ENCODE assay signal across 17 cellular contexts in the genomic region with DNA sequence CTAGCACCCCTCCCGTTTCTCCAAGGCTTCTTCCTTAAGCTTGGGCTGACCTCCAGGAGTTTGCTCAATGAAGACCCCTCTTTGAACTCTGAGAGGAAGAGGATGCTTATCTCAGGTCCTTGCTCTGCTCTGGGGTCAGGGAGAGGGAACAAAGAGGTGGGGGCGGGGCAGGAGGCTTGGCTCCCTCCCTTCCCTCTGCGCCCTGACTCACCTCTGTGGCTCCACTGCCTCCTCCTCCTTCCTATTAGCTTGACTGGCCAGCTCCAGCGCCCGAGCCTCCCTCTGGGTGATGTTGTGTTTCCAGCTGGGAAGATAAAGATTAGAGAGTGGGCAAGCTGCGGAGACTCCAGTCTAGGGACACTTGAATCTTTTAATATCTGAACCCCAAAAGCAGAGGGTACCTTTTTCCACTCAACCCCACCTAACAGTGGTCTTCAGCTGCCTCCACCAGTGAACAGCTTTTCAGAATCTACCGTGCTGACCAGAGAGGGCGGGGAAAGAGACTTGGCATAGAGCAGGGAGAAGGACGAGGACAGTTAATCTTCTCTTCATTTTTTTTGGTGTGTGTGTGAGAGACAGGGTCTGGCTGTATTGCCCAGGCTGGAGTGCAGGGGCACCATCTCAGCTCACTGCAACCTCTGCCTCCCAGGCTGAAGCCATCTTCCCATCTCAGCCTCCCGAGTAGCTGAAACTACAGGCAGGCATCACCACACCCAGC. TPM values are rescaled to one million over a fixed set of nuclear protein-coding genes. Genes with fewer than 3 reads are reported as not detected.
DNase-seq lines count a peak whose midpoint lies in the region; ATAC-seq, FAIRE-seq and TF ChIP-seq lines count a peak whose summit lies in the region.
"Had no signal": no experiment of that assay in that cellular context is flagged by ENCODE, and none has a peak within 500 bp of the region (broad histone marks: within the 10 kb centered on the region; RNA-seq: fewer than 3 reads in every experiment).

No MANE protein-coding gene starts in this region.

- DNase-seq in Daoy (ENCODE audit: low read depth) (peak; percentile 70), M059J (ENCODE audit: low read depth) (peak; percentile 78), bronchial epithelial cell (ENCODE audit: low read depth) (peak; percentile 30), lung (ENCODE audit: low spot score) (no peak), DMS 273 treated with DMSO at 0.1 percent for 48 hours (lab: John Stamatoyannopoulos, UW) (no peak)
- no peak for DNase-seq in CD8-positive, alpha-beta T cell
- DNase-seq in T-helper 2 cell treated with Interferon-gamma antibody and Interleukin-4, amounts not matched to agents 5 μg/mL and 100 μg/mL, for 36 hours (ENCODE audit: low spot score) = no peak
- DNase-seq: activated CD4-positive, alpha-beta memory T cell treated with anti-CD3 and anti-CD28 coated beads for 36 hours; CD4-positive, CD25-positive, alpha-beta regulatory T cell; NCI-H146; SIG-M5; stimulated activated CD4-positive, alpha-beta T cell treated with anti-CD3 and anti-CD28 coated beads, Interleukin-2, amount 100 ng/mL, for 48 hours had no signal

- no peak overlapping the region for H3K27ac ChIP-seq in lung (ENCODE audit: low read depth in 1 of 2, low read length in 1 of 2)
- no peak overlapping the region for H3K27ac ChIP-seq in CD8-positive, alpha-beta T cell (ENCODE audit: low read depth, low read length)
- H3K27ac ChIP-seq: ascending aorta had no signal

- H3K9me3 Mint-ChIP-seq in CD8-positive, alpha-beta T cell = no peaks in the 10 kb centered on the region
- no peaks in the 10 kb centered on the region for H3K9me3 Mint-ChIP-seq in T-helper 2 cell treated with Interferon-gamma antibody and Interleukin-4, amounts not matched to agents 5 μg/mL and 100 μg/mL, for 36 hours
- H3K9me3 Mint-ChIP-seq: activated CD4-positive, alpha-beta memory T cell treated with anti-CD3 and anti-CD28 coated beads for 36 hours had no signal

- H3K4me1 ChIP-seq in lung (ENCODE audit: control insufficient read depth in 2 of 2, insufficient read depth in 2 of 2, low read length in 2 of 2) = no peaks in the 10 kb centered on the region
- H3K4me1 ChIP-seq in CD8-positive, alpha-beta T cell (ENCODE audit: insufficient read depth, low read length) = no peaks in the 10 kb centered on the region
- H3K4me1 ChIP-seq: ascending aorta had no signal

- H3K27me3 ChIP-seq in bronchial epithelial cell (ENCODE audit: control insufficient read depth, insufficient read depth, low read length) = peaks cover 4% of the 10 kb centered on the region
- no peaks in the 10 kb centered on the region for H3K27me3 ChIP-seq in lung (ENCODE audit: control insufficient read depth, insufficient read depth)
- H3K27me3 ChIP-seq in CD8-positive, alpha-beta T cell (ENCODE audit: insufficient read depth, low read length) = peaks cover 8% of the 10 kb centered on the region
- H3K27me3 ChIP-seq: ascending aorta had no signal

- peaks cover 2% of the 10 kb centered on the region for H3K4me1 Mint-ChIP-seq in CD8-positive, alpha-beta T cell (ENCODE audit: low read depth)
- no peaks in the 10 kb centered on the region for H3K4me1 Mint-ChIP-seq in T-helper 2 cell treated with Interferon-gamma antibody and Interleukin-4, amounts not matched to agents 5 μg/mL and 100 μg/mL, for 36 hours (ENCODE audit: low read depth)
- H3K4me1 Mint-ChIP-seq: CD4-positive, CD25-positive, alpha-beta regulatory T cell had no signal

- WGBS in lung, 2 donors = 36% methylated on average over 10 of the region's 10 CpGs

- H3K4me3 ChIP-seq in bronchial epithelial cell (ENCODE audit: low read depth, low read length) (no peak overlapping the region), lung (no peak overlapping the region)
- no peak overlapping the region for H3K4me3 ChIP-seq in CD8-positive, alpha-beta T cell (ENCODE audit: low read depth, low read length)
- H3K4me3 ChIP-seq: ascending aorta had no signal

- H3K36me3 Mint-ChIP-seq in CD8-positive, alpha-beta T cell = no peaks in the 10 kb centered on the region
- H3K36me3 Mint-ChIP-seq in T-helper 2 cell treated with Interferon-gamma antibody and Interleukin-4, amounts not matched to agents 5 μg/mL and 100 μg/mL, for 36 hours (ENCODE audit: low read depth) = no peaks in the 10 kb centered on the region
- H3K36me3 Mint-ChIP-seq: activated CD4-positive, alpha-beta memory T cell treated with anti-CD3 and anti-CD28 coated beads for 36 hours; CD4-positive, CD25-positive, alpha-beta regulatory T cell had no signal

- H3K36me3 ChIP-seq in bronchial epithelial cell (ENCODE audit: control insufficient read depth, insufficient read depth, low read length) (no peaks in the 10 kb centered on the region), lung (ENCODE audit: control insufficient read depth in 2 of 2, insufficient read depth in 2 of 2, low read length in 2 of 2) (no peaks in the 10 kb centered on the region)
- H3K36me3 ChIP-seq in CD8-positive, alpha-beta T cell (ENCODE audit: insufficient read depth, low read length) = no peaks in the 10 kb centered on the region
- H3K36me3 ChIP-seq: ascending aorta had no signal

- TF ChIP-seq CTCF in bronchial epithelial cell (IDR thresholded peaks at IDR 0.05; ENCODE audit: insufficient read depth, low read length, severe bottlenecking) (no peak), lung (IDR thresholded peaks at IDR 0.05; ENCODE audit: control extremely low read depth, extremely low read depth) (no peak)
- TF ChIP-seq CTCF in CD8-positive, alpha-beta T cell (IDR thresholded peaks at IDR 0.05) = no peak

- peaks cover 0 to 2% of the 10 kb centered on the region in 2 donors for H3K9me3 ChIP-seq in lung (ENCODE audit: control insufficient read depth in 2 of 2, insufficient read depth in 1 of 2, low read length in 1 of 2)
- no peaks in the 10 kb centered on the region for H3K9me3 ChIP-seq in CD8-positive, alpha-beta T cell (ENCODE audit: low read length)
- H3K9me3 ChIP-seq: ascending aorta had no signal

- H3K27ac Mint-ChIP-seq in CD8-positive, alpha-beta T cell = no peak overlapping the region
- H3K27ac Mint-ChIP-seq in T-helper 2 cell treated with Interferon-gamma antibody and Interleukin-4, amounts not matched to agents 5 μg/mL and 100 μg/mL, for 36 hours = no peak overlapping the region
- H3K27ac Mint-ChIP-seq: activated CD4-positive, alpha-beta memory T cell treated with anti-CD3 and anti-CD28 coated beads for 36 hours; CD4-positive, CD25-positive, alpha-beta regulatory T cell had no signal

- ATAC-seq in lung (ENCODE audit: insufficient read depth, low FRiP score) (peak; percentile 34), HG03045 (IDR thresholded peaks at IDR 0.05; ENCODE audit: unreplicated experiment) (no peak)
- no peak for ATAC-seq in CD8-positive, alpha-beta T cell

- no peak overlapping the region for H3K4me3 Mint-ChIP-seq in CD8-positive, alpha-beta T cell
- no peak overlapping the region for H3K4me3 Mint-ChIP-seq in T-helper 2 cell treated with Interferon-gamma antibody and Interleukin-4, amounts not matched to agents 5 μg/mL and 100 μg/mL, for 36 hours
- H3K4me3 Mint-ChIP-seq: activated CD4-positive, alpha-beta memory T cell treated with anti-CD3 and anti-CD28 coated beads for 36 hours; CD4-positive, CD25-positive, alpha-beta regulatory T cell had no signal

- POLR2A ChIA-PET in CD8-positive, alpha-beta T cell (lab: Charles Lee) = no interaction called here

- CTCF ChIA-PET in CD8-positive, alpha-beta T cell (lab: Charles Lee) = interaction anchor here (0.9 kb wide), 1 partner anchor 77 kb away, joined by 3 read pairs; no protein-coding TSS in a partner anchor

- intact Hi-C loops in CD8-positive, alpha-beta T cell (cut with DNase I, micrococcal nuclease) = no loop called here

- no peak for FAIRE-seq in bronchial epithelial cell (lab: Jason Lieb, UNC)
- FAIRE-seq: GM18507 had no signal

- H3K27me3 Mint-ChIP-seq in CD8-positive, alpha-beta T cell (ENCODE audit: low read depth) = peaks cover 41% of the 10 kb centered on the region
- peaks cover 31% of the 10 kb centered on the region for H3K27me3 Mint-ChIP-seq in T-helper 2 cell treated with Interferon-gamma antibody and Interleukin-4, amounts not matched to agents 5 μg/mL and 100 μg/mL, for 36 hours (ENCODE audit: low read depth)

RNA-seq across cellular contexts. Expression of gene GIP, which starts 6.7 kb away (rescaled TPM):
- total RNA-seq in Daoy (2014; rRNA removed; shearing (Covaris generic)) = not detected in 2 replicates
- total RNA-seq in M059J (2014; rRNA removed; shearing (Covaris generic)) = not detected in 2 replicates
- total RNA-seq in bronchial epithelial cell = not detected in 2 replicates
- total RNA-seq in lung = not detected
- polyA plus RNA-seq in lung = not detected
- not detected for total RNA-seq in CD8-positive, alpha-beta T cell
- total RNA-seq: activated CD4-positive, alpha-beta memory T cell treated with anti-CD3 and anti-CD28 coated beads for 36 hours; ascending aorta; CD4-positive, CD25-positive, alpha-beta regulatory T cell; temporal lobe had no signal
- polyA plus RNA-seq: CD4-positive, CD25-positive, alpha-beta regulatory T cell; neural cell had no signal

RNA-seq across cellular contexts. Expression of gene SNF8, which starts 17.0 kb away (rescaled TPM):
- total RNA-seq in Daoy (2014; rRNA removed; shearing (Covaris generic)) = 43.2 and 64.9 TPM in 2 replicates
- total RNA-seq in M059J (2014; rRNA removed; shearing (Covaris generic)) = 58.4 and 83.4 TPM in 2 replicates
- total RNA-seq in bronchial epithelial cell = 77.7 and 98.3 TPM in 2 replicates
- total RNA-seq in lung = 100 to 1,000 TPM in 1 of 2 donors, 10 to 100 TPM in 1; 38.0 to 107 TPM
- polyA plus RNA-seq in lung = 100 to 1,000 TPM; 117 to 152 TPM
- total RNA-seq in CD8-positive, alpha-beta T cell = 10 to 100 TPM; 61.7 to 64.3 TPM

RNA-seq across cellular contexts. Expression of gene IGF2BP1, which starts 35.5 kb away (rescaled TPM):
- total RNA-seq in Daoy (2014; rRNA removed; shearing (Covaris generic)) = 15.2 and 16.7 TPM in 2 replicates
- total RNA-seq in M059J (2014; rRNA removed; shearing (Covaris generic)) = 0.22 and 1.6 TPM in 2 replicates
- total RNA-seq in bronchial epithelial cell (not detected in 2 replicates), lung (10 to 100 TPM in 1 of 2 donors, under 1 TPM in 1; 0.52 to 14.9 TPM)
- polyA plus RNA-seq in lung = under 1 TPM; 0.06 to 0.10 TPM
- total RNA-seq in CD8-positive, alpha-beta T cell = not detected
- total RNA-seq: ascending aorta; CD4-positive, CD25-positive, alpha-beta regulatory T cell had no signal
- polyA plus RNA-seq: CD4-positive, CD25-positive, alpha-beta regulatory T cell had no signal

RNA-seq across cellular contexts. Expression of gene UBE2Z, which starts 53.5 kb away (rescaled TPM):
- 65.3 and 66.0 TPM in 2 replicates for total RNA-seq in Daoy (2014; rRNA removed; shearing (Covaris generic))
- total RNA-seq in M059J (2014; rRNA removed; shearing (Covaris generic)) = 61.8 and 89.1 TPM in 2 replicates
- total RNA-seq in bronchial epithelial cell = 37.9 and 71.8 TPM in 2 replicates
- 10 to 100 TPM; 54.7 to 63.5 TPM for total RNA-seq in lung
- polyA plus RNA-seq in lung = 10 to 100 TPM; 29.5 to 57.5 TPM
- 10 to 100 TPM; 56.4 to 56.7 TPM for total RNA-seq in CD8-positive, alpha-beta T cell

Comparison
In these comparisons a context has a peak if more than half of its experiments do, and no peak if none do; other contexts are left out.
1. DNase-seq: peak in Daoy (single experiment), M059J (single experiment) and bronchial epithelial cell (single experiment); none in lung (single experiment), CD8-positive, alpha-beta T cell (0 of 7), DMS 273 treated with DMSO at 0.1 percent for 48 hours (single experiment) and T-helper 2 cell treated with Interferon-gamma antibody and Interleukin-4, amounts not matched to agents 5 μg/mL and 100 μg/mL, for 36 hours (single experiment).